Comparison of ENCODE assay signal across 8 cellular contexts in the genomic region with DNA sequence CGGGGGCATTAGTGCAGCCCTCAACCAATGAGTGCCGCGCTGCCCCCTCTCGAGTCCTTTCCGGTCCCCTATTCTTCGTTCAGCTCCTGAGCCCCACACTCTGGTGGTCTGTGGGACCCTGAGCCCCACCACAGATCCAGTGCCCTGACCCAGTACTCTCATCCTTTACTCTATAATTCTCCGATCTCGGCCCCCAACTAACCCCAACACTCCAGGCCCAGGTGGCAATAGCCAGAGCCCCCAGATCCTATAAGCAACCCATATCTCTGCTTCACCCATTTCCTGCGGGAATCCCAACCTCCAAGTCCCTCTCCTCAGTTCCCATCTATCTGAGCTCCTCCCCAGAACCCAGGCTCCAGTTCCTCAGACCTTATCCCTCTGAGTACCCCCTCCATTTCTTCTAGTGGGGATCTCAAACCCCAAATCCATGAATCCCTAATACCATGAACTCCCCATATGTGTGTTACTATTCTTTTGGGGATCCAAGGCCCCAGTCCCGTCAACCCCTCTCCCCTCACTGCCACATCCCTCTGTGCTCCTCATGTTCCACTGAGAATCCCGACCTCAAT. TPM values are rescaled to one million over a fixed set of nuclear protein-coding genes. Genes with fewer than 3 reads are reported as not detected.
DNase-seq lines count a peak whose midpoint lies in the region; ATAC-seq, FAIRE-seq and TF ChIP-seq lines count a peak whose summit lies in the region.

No MANE protein-coding gene starts in this region.

- in situ Hi-C loops in GM18951 (cut with MboI; ENCODE audit: low sequenced_read_pairs, unreplicated experiment), result no loop called here

- TF ChIP-seq POLR2A in GM18951 (IDR thresholded peaks at IDR 0.05; ENCODE audit: extremely low read depth, insufficient read depth, insufficient read length), result peak; percentile 68

- H3K9me3 ChIP-seq in right atrium auricular region (no peaks in the 10 kb centered on the region), small intestine (ENCODE audit: control insufficient read depth, low read depth) (no peaks in the 10 kb centered on the region)

- H3K27ac ChIP-seq in right atrium auricular region (peak overlapping the region; percentile 91 to 94), small intestine (ENCODE audit: low read depth in 1 of 2, low read length in 1 of 2) (peak overlapping the region; percentile 82 to 89)

- H3K36me3 ChIP-seq in right atrium auricular region (no peaks in the 10 kb centered on the region), small intestine (ENCODE audit: control insufficient read depth in 2 of 2, insufficient read depth in 2 of 2, low read length in 2 of 2) (no peaks in the 10 kb centered on the region)

- H3K4me1 ChIP-seq in right atrium auricular region (peaks cover 0 to 43% of the 10 kb centered on the region in 2 donors), small intestine (ENCODE audit: control insufficient read depth in 2 of 2, insufficient read depth in 1 of 2, low read depth in 1 of 2, low read length in 1 of 2) (no peaks in the 10 kb centered on the region)

- H3K27me3 ChIP-seq in right atrium auricular region (no peaks in the 10 kb centered on the region), small intestine (ENCODE audit: control insufficient read depth in 2 of 2, insufficient read depth in 2 of 2, low read length in 2 of 2) (no peaks in the 10 kb centered on the region)

- H3K4me3 ChIP-seq in WI38 (ENCODE audit: low read depth, low read length) (peak overlapping the region; percentile 60), right atrium auricular region (peak overlapping the region; percentile 26 to 51), small intestine (ENCODE audit: low read depth in 1 of 2, low read length in 2 of 2) (peak overlapping the region in 1 of 2 donors; percentile 43)

- no peak for ATAC-seq in GM18907 (IDR thresholded peaks at IDR 0.05; ENCODE audit: unreplicated experiment)

- DNase-seq in right atrium auricular region (ENCODE audit: low spot score) (no peak), small intestine (no peak), NOMO-1 treated with dmso at 0.1 percent for 144 hours (lab: John Stamatoyannopoulos, UW; ENCODE audit: unreplicated experiment) (no peak), NCI-H345 (lab: John Stamatoyannopoulos, UW) (no peak), SHP77 treated with DMSO at 0.1 percent for 48 hours (lab: John Stamatoyannopoulos, UW) (no peak)

- FAIRE-seq in small intestine (lab: Jason Lieb, UNC), result no peak

- TF ChIP-seq CTCF in WI38 (IDR thresholded peaks at IDR 0.05; ENCODE audit: low read depth, low read length) (no peak), right atrium auricular region (IDR thresholded peaks at IDR 0.05) (no peak)

- WGBS in small intestine, 3 donors, result 19 to 25% (median 20%) methylated on average over 11 of the region's 11 CpGs

RNA-seq across cellular contexts. Expression of a gene that starts 1.0 kb away (rescaled TPM):
- total RNA-seq in right atrium auricular region, result 10 to 100 TPM; 20.0 to 22.3 TPM
- 10 to 100 TPM; 30.8 to 46.1 (median 43.0) TPM for polyA plus RNA-seq in small intestine

RNA-seq across cellular contexts. Expression of a gene that starts 3.3 kb away (rescaled TPM):
- not detected for total RNA-seq in right atrium auricular region
- 1 to 10 TPM in 1 of 3 donors, under 1 TPM in 1, not detected in 1; 0.82 to 1.9 TPM for polyA plus RNA-seq in small intestine

RNA-seq across cellular contexts. Expression of a gene that starts 11.0 kb away (rescaled TPM):
- under 1 TPM in 1 of 2 donors, not detected in 1; 0.35 TPM for total RNA-seq in right atrium auricular region
- 10 to 100 TPM in 1 of 3 donors, 1 to 10 TPM in 2; 5.6 to 21.1 (median 7.2) TPM for polyA plus RNA-seq in small intestine

RNA-seq across cellular contexts. Expression of a gene that starts 16.2 kb away (rescaled TPM):
- 10 to 100 TPM; 22.0 to 39.3 TPM for total RNA-seq in right atrium auricular region
- 10 to 100 TPM; 30.0 to 43.5 (median 36.6) TPM for polyA plus RNA-seq in small intestine

RNA-seq across cellular contexts. Expression of a gene that starts 23.9 kb away (rescaled TPM):
- 10 to 100 TPM in 1 of 2 donors, 1 to 10 TPM in 1; 5.7 to 10.7 TPM for total RNA-seq in right atrium auricular region
- 1 to 10 TPM; 1.6 to 7.0 (median 1.8) TPM for polyA plus RNA-seq in small intestine
